8 cellular contexts compared by ENCODE assay signal in the genomic region with DNA sequence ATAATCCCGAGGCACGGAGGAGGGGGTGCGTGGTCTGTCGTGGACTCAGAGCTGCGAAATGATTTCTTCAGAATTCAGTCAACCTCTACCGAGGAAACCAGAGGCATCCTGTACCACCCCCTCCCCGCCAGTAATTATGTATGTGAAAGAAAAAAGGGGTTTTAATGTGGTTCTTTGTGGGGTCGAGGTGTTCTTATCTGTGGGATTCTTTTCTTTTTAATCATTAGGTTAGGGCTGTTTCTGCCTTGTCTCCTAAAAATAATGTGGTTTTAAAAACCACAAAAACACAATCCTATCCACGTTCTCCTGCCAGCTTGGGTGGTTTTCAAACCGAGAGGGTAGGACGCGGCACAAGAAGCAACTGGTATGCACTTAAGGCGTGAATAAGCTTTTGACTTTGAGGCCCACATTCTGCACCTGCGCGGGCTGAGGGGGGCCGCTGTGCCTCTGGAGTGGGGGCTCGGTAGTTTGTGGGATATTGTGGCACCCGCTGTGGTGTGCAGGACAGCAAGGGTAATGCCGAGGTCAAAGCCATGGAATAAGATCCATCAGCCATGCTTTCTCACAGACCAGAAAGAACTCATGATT. TPM values are rescaled to one million over a fixed set of nuclear protein-coding genes. Genes with fewer than 3 reads are reported as not detected.
DNase-seq lines count a peak whose midpoint lies in the region; TF ChIP-seq lines count a peak whose summit lies in the region.

No MANE protein-coding gene starts in this region.

- no peak for TF ChIP-seq CTCF in dorsolateral prefrontal cortex (IDR thresholded peaks at IDR 0.05 in 54 of 56, conservative IDR thresholded peaks at IDR 0.05 in 2 of 56; ENCODE audit: low read depth in 1 of 56, partially characterized antibody in 56 of 56)
- TF ChIP-seq CTCF in neural crest cell (conservative IDR thresholded peaks at IDR 0.05) = no peak

- H3K36me3 Mint-ChIP-seq in neural crest cell (ENCODE audit: low read depth) = no peaks in the 10 kb centered on the region

- in situ Hi-C loops in ACHN (cut with HindIII; ENCODE audit: low pct_ligation_motif_present, low pct_unique_long_range_greater_than_20kb, low sequenced_read_pairs) = no loop called here

- H3K27ac Mint-ChIP-seq in neural crest cell (ENCODE audit: unreplicated experiment) = no peak overlapping the region

- H3K4me3 ChIP-seq in dorsolateral prefrontal cortex = peak overlapping the region in 58 of 59 donors; percentile 40 to 77 (median 66)

- peaks cover 33% of the 10 kb centered on the region for H3K27me3 Mint-ChIP-seq in neural crest cell (ENCODE audit: low read depth)

- H3K4me1 Mint-ChIP-seq in neural crest cell = peaks cover 31% of the 10 kb centered on the region

- intact Hi-C loops in dorsolateral prefrontal cortex (cut with DNase I) = no loop called here

- H3K27ac ChIP-seq in dorsolateral prefrontal cortex (peak overlapping the region in 3 of 59 donors; percentile 61 to 69 (median 65)), substantia nigra (ENCODE audit: low read depth, low read length, poor library complexity, severe bottlenecking) (no peak overlapping the region)

- peak overlapping the region; percentile 86 for H3K4me3 Mint-ChIP-seq in neural crest cell

- DNase-seq in ACHN (peak; percentile 64), LHCN-M2 (ENCODE audit: low read depth) (peak; percentile 29), dorsolateral prefrontal cortex (no peak), neural crest cell (ENCODE audit: low read depth, low spot score) (no peak), foreskin melanocyte (no peak), substantia nigra (lab: John Stamatoyannopoulos, UW) (no peak), SKM-1 (lab: John Stamatoyannopoulos, UW; ENCODE audit: unreplicated experiment) (no peak), putamen (ENCODE audit: low spot score) (no peak)

- no peaks in the 10 kb centered on the region for H3K9me3 Mint-ChIP-seq in neural crest cell

- peaks cover 0 to 20% (median 5%) of the 10 kb centered on the region in 45 donors for H3K27me3 ChIP-seq in dorsolateral prefrontal cortex

RNA-seq across cellular contexts. Expression of gene SLC47A1, which starts 1.0 kb away (rescaled TPM):
- total RNA-seq in LHCN-M2 (2014; rRNA removed) (0.17 TPM in 1 of 2 replicates, not detected in the other), dorsolateral prefrontal cortex (10 to 100 TPM in 39 of 120 experiments, 1 to 10 TPM in 81; 2.9 to 45.9 (median 8.2) TPM), neural crest cell (4.1 and 4.3 TPM in 2 replicates)
- polyA plus RNA-seq in LHCN-M2 (2012) = 0.04 TPM

Comparison
In these comparisons a context has a peak if more than half of its experiments do, and no peak if none do; other contexts are left out.
1. DNase-seq: peak in ACHN (single experiment) and LHCN-M2 (single experiment); none in dorsolateral prefrontal cortex (0 of 10), neural crest cell (single experiment), foreskin melanocyte (single experiment), substantia nigra (0 of 49), SKM-1 (single experiment) and putamen (single experiment).